Comparison of ENCODE assay signal across 21 cellular contexts in genomic region chr4:179116011-179116410, GRCh38.
"Had no signal": no experiment of that assay in that cellular context is flagged by ENCODE, and none has a peak within 500 bp of the region (broad histone marks: within the 10 kb centered on the region; RNA-seq: fewer than 3 reads in every experiment).

No MANE protein-coding gene starts in this region.

- ATAC-seq: effector memory CD8-positive, alpha-beta T cell; foreskin keratinocyte; heart left ventricle; left colon; left ventricle myocardium superior; naive thymus-derived CD4-positive, alpha-beta T cell; stimulated activated naive B cell treated with anti-CD40 and anti-IgM and Interleukin-4, amounts not matched to agents 10 μg/mL and 1 μg/mL and 100 μg/mL, for 72 hours; stimulated activated naive CD8-positive, alpha-beta T cell treated with anti-CD3 and anti-CD28 coated beads, Interleukin-15, amount 100 ng/mL, for 72 hours; upper lobe of right lung had no signal

- H3K4me3 ChIP-seq: esophagus muscularis mucosa, heart left ventricle, right atrium auricular region, sigmoid colon, skin epidermis, testis, tibial nerve, upper lobe of right lung, vagina had no signal

- DNase-seq: effector memory CD8-positive, alpha-beta T cell; foreskin keratinocyte; heart left ventricle; hippocampal formation; left colon; left ventricle myocardium superior; naive thymus-derived CD4-positive, alpha-beta T cell; nephron progenitor cell; posterior cingulate gyrus; sigmoid colon; stimulated activated CD4-positive, alpha-beta T cell treated with anti-CD3 and anti-CD28 coated beads, Interleukin-2, amount 100 ng/mL, for 24 hours; stimulated activated CD4-positive, alpha-beta T cell treated with anti-CD3 and anti-CD28 coated beads, Interleukin-4, amount 100 ng/mL, for 4 hours; stimulated activated naive B cell treated with anti-CD40 and anti-IgM and Interleukin-4, amounts not matched to agents 10 μg/mL and 1 μg/mL and 100 μg/mL, for 72 hours; stimulated activated naive CD8-positive, alpha-beta T cell treated with anti-CD3 and anti-CD28 coated beads, Interleukin-15, amount 100 ng/mL, for 72 hours; testis; upper lobe of right lung had no signal
